1 cellular context compared by ENCODE assay signal in genomic region chr1:118878661-118879060, GRCh38.
TF ChIP-seq lines count a peak whose summit lies in the region.

No MANE protein-coding gene starts in this region.

TF ChIP-seq in HEK293, 187 proteins besides CTCF, POLR2A, EP300 and RAD21 (continued from another document and continues in another):
- TF ChIP-seq ZBTB11 (tag by site-specific recombination; conservative IDR thresholded peaks at IDR 0.05; ENCODE audit: low read depth) (no peak), ZNF169 (tag by site-specific recombination; IDR thresholded peaks at IDR 0.05) (no peak), HOXC10 (CRISPR knock-in tag; IDR thresholded peaks at IDR 0.05) (no peak), ZBTB26 (tag by site-specific recombination; optimal IDR thresholded peaks at IDR 0.05) (no peak), ZNF629 (tag by site-specific recombination; IDR thresholded peaks at IDR 0.05) (no peak; the same call in 1 of the 2 replicates), SETDB1 (IDR thresholded peaks at IDR 0.05; ENCODE audit: insufficient read length, low read length) (peak; percentile 61), ZNF138 (tag by site-specific recombination; IDR thresholded peaks at IDR 0.05; ENCODE audit: borderline replicate concordance) (no peak), ZNF311 (tag by site-specific recombination; IDR thresholded peaks at IDR 0.05; ENCODE audit: borderline replicate concordance) (no peak), HOXD13 (CRISPR knock-in tag; IDR thresholded peaks at IDR 0.05; ENCODE audit: borderline replicate concordance) (no peak), ZNF274 (IDR thresholded peaks at IDR 0.05; ENCODE audit: low read length) (no peak), ZNF274 (tag by site-specific recombination; IDR thresholded peaks at IDR 0.05; ENCODE audit: borderline replicate concordance) (no peak), ZSCAN23 (tag by site-specific recombination; IDR thresholded peaks at IDR 0.05) (no peak), ZNF624 (tag by site-specific recombination; IDR thresholded peaks at IDR 0.05) (no peak), PATZ1 (tag by site-specific recombination; IDR thresholded peaks at IDR 0.05) (no peak), ELK4 (IDR thresholded peaks at IDR 0.05; ENCODE audit: borderline replicate concordance, low read depth, low read length) (no peak), ZNF16 (tag by site-specific recombination; IDR thresholded peaks at IDR 0.05; ENCODE audit: low read depth) (no peak), ZNF146 (tag by site-specific recombination; IDR thresholded peaks at IDR 0.05) (no peak), PRDM1 (tag by site-specific recombination; IDR thresholded peaks at IDR 0.05) (no peak), BCL6B (tag by site-specific recombination; IDR thresholded peaks at IDR 0.05) (no peak), GLI2 (tag by site-specific recombination; IDR thresholded peaks at IDR 0.05; ENCODE audit: borderline replicate concordance, low read depth) (peak; percentile 6; the same call in 1 of the 2 replicates), ZNF639 (tag by site-specific recombination; IDR thresholded peaks at IDR 0.05) (no peak), ZNF114 (tag by site-specific recombination; IDR thresholded peaks at IDR 0.05) (no peak), REPIN1 (tag by site-specific recombination; IDR thresholded peaks at IDR 0.05; ENCODE audit: low read depth) (no peak), GLIS1 (tag by site-specific recombination; IDR thresholded peaks at IDR 0.05) (no peak), ZNF341 (tag by site-specific recombination; IDR thresholded peaks at IDR 0.05; ENCODE audit: low read depth) (no peak), SP7 (tag by site-specific recombination; IDR thresholded peaks at IDR 0.05) (no peak), ZNF175 (tag by site-specific recombination; IDR thresholded peaks at IDR 0.05) (no peak), ZNF558 (tag by site-specific recombination; IDR thresholded peaks at IDR 0.05) (no peak), PRDM6 (tag by site-specific recombination; IDR thresholded peaks at IDR 0.05) (peak; percentile 88), ZNF677 (tag by site-specific recombination; IDR thresholded peaks at IDR 0.05) (no peak), ZNF391 (tag by site-specific recombination; IDR thresholded peaks at IDR 0.05; ENCODE audit: borderline replicate concordance, low read depth) (no peak), PRDM10 (tag by site-specific recombination; IDR thresholded peaks at IDR 0.05) (no peak), WT1 (tag by site-specific recombination; IDR thresholded peaks at IDR 0.05) (no peak), ZNF426 (tag by site-specific recombination; IDR thresholded peaks at IDR 0.05) (no peak), ZNF2 (tag by site-specific recombination; IDR thresholded peaks at IDR 0.05) (no peak), ZNF692 (tag by site-specific recombination; IDR thresholded peaks at IDR 0.05) (peak; percentile 89), ZNF704 (tag by site-specific recombination; IDR thresholded peaks at IDR 0.05) (no peak), INSM2 (tag by site-specific recombination; IDR thresholded peaks at IDR 0.05) (peak; percentile 66)
